8 cellular contexts compared by ENCODE assay signal in genomic region chr10:109912335-109913282, GRCh38. TPM values are rescaled to one million over a fixed set of nuclear protein-coding genes. Genes with fewer than 3 reads are reported as not detected.
DNase-seq lines count a peak whose midpoint lies in the region; ATAC-seq lines count a peak whose summit lies in the region.

No MANE protein-coding gene starts in this region.

- H3K9me3 Mint-ChIP-seq in activated naive CD8-positive, alpha-beta T cell (ENCODE audit: low read depth), result no peaks in the 10 kb centered on the region
- peaks cover 2% of the 10 kb centered on the region for H3K9me3 Mint-ChIP-seq in activated naive CD8-positive, alpha-beta T cell treated with anti-CD3 and anti-CD28 coated beads for 36 hours
- H3K9me3 Mint-ChIP-seq in memory B cell, result no peaks in the 10 kb centered on the region

- no peak for DNase-seq in activated naive CD8-positive, alpha-beta T cell treated with anti-CD3 and anti-CD28 coated beads for 36 hours
- peak; percentile 48 to 65 for DNase-seq in SHP77 (lab: John Stamatoyannopoulos, UW)
- no peak for DNase-seq in memory B cell (ENCODE audit: low spot score in 2 of 2)
- DNase-seq in activated gamma-delta T cell treated with Interleukin-2 at 50 U/mL for 16 hours, result no peak
- DNase-seq in NCI-H524 (lab: John Stamatoyannopoulos, UW), result no peak
- no peak for DNase-seq in NCI-H128 (lab: John Stamatoyannopoulos, UW; ENCODE audit: unreplicated experiment)

- ATAC-seq in HG03097 (IDR thresholded peaks at IDR 0.05; ENCODE audit: low FRiP score, unreplicated experiment), result peak; percentile 90
- peak; percentile 90 for ATAC-seq in memory B cell (ENCODE audit: low read depth)

- H3K27me3 Mint-ChIP-seq in activated naive CD8-positive, alpha-beta T cell, result no peaks in the 10 kb centered on the region
- no peaks in the 10 kb centered on the region for H3K27me3 Mint-ChIP-seq in activated naive CD8-positive, alpha-beta T cell treated with anti-CD3 and anti-CD28 coated beads for 36 hours
- no peaks in the 10 kb centered on the region for H3K27me3 Mint-ChIP-seq in memory B cell

- H3K27ac Mint-ChIP-seq in activated naive CD8-positive, alpha-beta T cell, result peak overlapping the region; percentile 59
- no peak overlapping the region for H3K27ac Mint-ChIP-seq in activated naive CD8-positive, alpha-beta T cell treated with anti-CD3 and anti-CD28 coated beads for 36 hours
- H3K27ac Mint-ChIP-seq in memory B cell, result peak overlapping the region; percentile 51

- H3K36me3 Mint-ChIP-seq in activated naive CD8-positive, alpha-beta T cell, result peaks cover 32% of the 10 kb centered on the region
- H3K36me3 Mint-ChIP-seq in activated naive CD8-positive, alpha-beta T cell treated with anti-CD3 and anti-CD28 coated beads for 36 hours, result peaks cover 63% of the 10 kb centered on the region
- peaks cover 12% of the 10 kb centered on the region for H3K36me3 Mint-ChIP-seq in memory B cell

- no peak overlapping the region for H3K4me3 Mint-ChIP-seq in activated naive CD8-positive, alpha-beta T cell
- H3K4me3 Mint-ChIP-seq in activated naive CD8-positive, alpha-beta T cell treated with anti-CD3 and anti-CD28 coated beads for 36 hours, result no peak overlapping the region
- peak overlapping the region; percentile 1 for H3K4me3 Mint-ChIP-seq in memory B cell

- H3K4me1 Mint-ChIP-seq in activated naive CD8-positive, alpha-beta T cell (ENCODE audit: low read depth), result peaks cover 77% of the 10 kb centered on the region
- peaks cover 67% of the 10 kb centered on the region for H3K4me1 Mint-ChIP-seq in activated naive CD8-positive, alpha-beta T cell treated with anti-CD3 and anti-CD28 coated beads for 36 hours
- H3K4me1 Mint-ChIP-seq in memory B cell, result peaks cover 40% of the 10 kb centered on the region

RNA-seq across cellular contexts. Expression of gene XPNPEP1, which starts 10.7 kb away (rescaled TPM):
- 10 to 100 TPM; 90.2 to 96.5 TPM for total RNA-seq in activated naive CD8-positive, alpha-beta T cell treated with anti-CD3 and anti-CD28 coated beads for 36 hours

Comparison
In these comparisons a context has a peak if more than half of its experiments do, and no peak if none do; other contexts are left out.
1. DNase-seq: peak in SHP77 (2 of 2); none in activated naive CD8-positive, alpha-beta T cell treated with anti-CD3 and anti-CD28 coated beads for 36 hours (single experiment), memory B cell (0 of 2), activated gamma-delta T cell treated with Interleukin-2 at 50 U/mL for 16 hours (single experiment), NCI-H524 (0 of 2) and NCI-H128 (single experiment).